In genomic region chr3:62366093-62366419, GRCh38 we compare ENCODE assay signal across 28 cellular contexts. TPM values are rescaled to one million over a fixed set of nuclear protein-coding genes. Genes with fewer than 3 reads are reported as not detected.
"Had no signal": no experiment of that assay in that cellular context is flagged by ENCODE, and none has a peak within 500 bp of the region (broad histone marks: within the 10 kb centered on the region; RNA-seq: fewer than 3 reads in every experiment).

No MANE protein-coding gene starts in this region.

- H3K79me2 ChIP-seq: parathyroid adenoma had no signal

- H3K27ac Mint-ChIP-seq: memory B cell; natural killer cell; progenitor cell of endocrine pancreas; stimulated activated naive B cell treated with anti-CD40 and anti-IgM and Interleukin-4, amounts not matched to agents 10 μg/mL and 1 μg/mL and 100 μg/mL, for 72 hours; stimulated activated naive CD8-positive, alpha-beta T cell treated with anti-CD3 and anti-CD28 coated beads, Interleukin-15, amount 100 ng/mL, for 72 hours had no signal

- DNase-seq: dermis blood vessel endothelial cell; effector memory CD4-positive, alpha-beta T cell; erythroblast; esophagus squamous epithelium; foreskin melanocyte; glutamatergic neuron; heart right ventricle; kidney; natural killer cell; right cardiac atrium; sigmoid colon; stimulated activated naive B cell treated with anti-CD40 and anti-IgM and Interleukin-4, amounts not matched to agents 10 μg/mL and 1 μg/mL and 100 μg/mL, for 72 hours; stimulated activated naive CD8-positive, alpha-beta T cell treated with anti-CD3 and anti-CD28 coated beads, Interleukin-15, amount 100 ng/mL, for 72 hours; trophoblast cell had no signal

- H3K36me3 Mint-ChIP-seq: natural killer cell had no signal

- H2AFZ ChIP-seq: parathyroid adenoma had no signal

- H3K9ac ChIP-seq: parathyroid adenoma had no signal

- H3K9me3 Mint-ChIP-seq: memory B cell had no signal

- ATAC-seq: heart right ventricle; left lobe of liver; natural killer cell; right cardiac atrium; stimulated activated naive B cell treated with anti-CD40 and anti-IgM and Interleukin-4, amounts not matched to agents 10 μg/mL and 1 μg/mL and 100 μg/mL, for 72 hours; stimulated activated naive CD8-positive, alpha-beta T cell treated with anti-CD3 and anti-CD28 coated beads, Interleukin-15, amount 100 ng/mL, for 72 hours had no signal

- H3K27ac ChIP-seq: coronary artery, esophagus squamous epithelium, heart right ventricle, parathyroid adenoma, sigmoid colon, suprapubic skin, vagina had no signal

- H3K4me1 Mint-ChIP-seq: memory B cell, natural killer cell had no signal

- H3K9me3 ChIP-seq: esophagus squamous epithelium, heart right ventricle, sigmoid colon, suprapubic skin, vagina had no signal

- H3K4me1 ChIP-seq: parathyroid adenoma had no signal

- H3K36me3 ChIP-seq: esophagus squamous epithelium, heart right ventricle, sigmoid colon, suprapubic skin, vagina had no signal

- H3K4me3 Mint-ChIP-seq: memory B cell; natural killer cell; stimulated activated naive B cell treated with anti-CD40 and anti-IgM and Interleukin-4, amounts not matched to agents 10 μg/mL and 1 μg/mL and 100 μg/mL, for 72 hours; stimulated activated naive CD8-positive, alpha-beta T cell treated with anti-CD3 and anti-CD28 coated beads, Interleukin-15, amount 100 ng/mL, for 72 hours had no signal

- FAIRE-seq: endometrium, kidney had no signal

- H3K4me3 ChIP-seq: coronary artery, esophagus squamous epithelium, heart right ventricle, lung, sigmoid colon, suprapubic skin, vagina had no signal

RNA-seq across cellular contexts. Expression of gene FEZF2, which starts 7.3 kb away (rescaled TPM):
- total RNA-seq: dermis blood vessel endothelial cell, esophagus squamous epithelium, heart right ventricle, kidney, left lobe of liver, liver, lung, mononuclear cell, natural killer cell, osteoblast, progenitor cell of endocrine pancreas, right cardiac atrium, sigmoid colon, skeletal muscle tissue, suprapubic skin, ureter, vagina had no signal
- polyA plus RNA-seq: heart right ventricle, liver, lung, right cardiac atrium, sigmoid colon had no signal
